In the genomic region with DNA sequence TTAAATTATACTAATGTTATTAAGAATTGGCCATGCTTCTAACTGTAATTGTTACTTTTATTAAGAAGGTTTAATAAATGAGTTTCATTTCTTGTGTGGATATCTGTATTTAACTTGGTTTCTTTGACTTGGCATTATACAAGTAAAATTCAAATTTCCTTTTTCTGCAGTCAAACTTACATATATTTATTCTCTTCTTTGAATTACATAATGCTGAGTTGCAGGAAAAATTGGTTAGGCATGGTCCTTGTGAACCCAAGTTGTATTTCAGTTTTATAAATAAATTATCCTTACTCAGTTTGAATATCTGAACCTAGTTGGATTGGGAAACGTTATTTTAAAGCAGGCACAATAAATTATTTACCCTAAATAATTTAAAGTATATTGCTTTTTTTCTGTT, we compare ENCODE assay signal across 19 cellular contexts. TPM values are rescaled to one million over a fixed set of nuclear protein-coding genes. Genes with fewer than 3 reads are reported as not detected.
DNase-seq lines count a peak whose midpoint lies in the region; ATAC-seq, FAIRE-seq and TF ChIP-seq lines count a peak whose summit lies in the region.
"Had no signal": no experiment of that assay in that cellular context is flagged by ENCODE, and none has a peak within 500 bp of the region (broad histone marks: within the 10 kb centered on the region; RNA-seq: fewer than 3 reads in every experiment).

No MANE protein-coding gene starts in this region.

- DNase-seq in HepG2 (ENCODE audit: low spot score): no peak
- DNase-seq in right lobe of liver: no peak
- no peak for DNase-seq in frontal cortex (ENCODE audit: low spot score in 2 of 2)
- DNase-seq in DMS 273 treated with DMSO at 0.1 percent for 48 hours (lab: John Stamatoyannopoulos, UW): no peak
- no peak for DNase-seq in activated naive CD4-positive, alpha-beta T cell treated with anti-CD3 and anti-CD28 coated beads, Interleukin-2, amount 50 U/mL, for 16 hours
- DNase-seq in NCI-H1694 treated with DMSO at 0.1 percent for 48 hours (lab: John Stamatoyannopoulos, UW): no peak
- DNase-seq: ACHN; CD4-positive, alpha-beta memory T cell; COR-L47; H7; KG1; MM.1S; NCI-H2029 treated with DMSO at 0.1 percent for 48 hours; NCI-H526 treated with DMSO at 0.1 percent for 48 hours; SHP77 treated with DMSO at 0.1 percent for 48 hours; SW 1271 had no signal

- TF ChIP-seq POLR2A in HepG2 (IDR thresholded peaks at IDR 0.05; ENCODE audit: insufficient read depth in 1 of 2, low read depth in 2 of 2, low read length in 2 of 2): no peak
- no peak for TF ChIP-seq POLR2A in right lobe of liver (IDR thresholded peaks at IDR 0.05)

- H3K27ac ChIP-seq in HepG2 (ENCODE audit: extremely low read length, insufficient read depth, low read length) (no peak overlapping the region), right lobe of liver (no peak overlapping the region), SU-DHL-6 (ENCODE audit: low read depth, low read length) (no peak overlapping the region)

- ATAC-seq in HepG2 (no peak), right lobe of liver (no peak)
- ATAC-seq: Panc1 had no signal

- intact Hi-C loops in HepG2 (cut with micrococcal nuclease; ENCODE audit: unreplicated experiment): no loop called here
- intact Hi-C loops in right lobe of liver (cut with DNase I): no loop called here

- POLR2A ChIA-PET in HepG2 (lab: Yijun Ruan, JAX): no interaction called here

- TF ChIP-seq RAD21 in HepG2 (CRISPR knock-in tag; IDR thresholded peaks at IDR 0.05): no peak

- FAIRE-seq in HepG2 (lab: Jason Lieb, UNC) (no peak), frontal cortex (lab: Jason Lieb, UNC) (peak; percentile 58)

- no peaks in the 10 kb centered on the region for H3K9me2 ChIP-seq in SU-DHL-6 (replicated peaks; ENCODE audit: insufficient read depth, low read length)

- H3K36me3 ChIP-seq in HepG2 (replicated peaks in 1 of 2; ENCODE audit: control insufficient read depth in 1 of 2, insufficient read depth in 2 of 2, low read length in 2 of 2): no peaks in the 10 kb centered on the region
- no peaks in the 10 kb centered on the region for H3K36me3 ChIP-seq in right lobe of liver
- no peaks in the 10 kb centered on the region for H3K36me3 ChIP-seq in SU-DHL-6 (ENCODE audit: low read length)

- H3K4me2 ChIP-seq in HepG2 (ENCODE audit: low read depth, low read length): no peak overlapping the region
- H3K4me2 ChIP-seq in SU-DHL-6 (ENCODE audit: low read depth, low read length, poor library complexity, severe bottlenecking): peak overlapping the region; percentile 14

- no peak overlapping the region for H2AFZ ChIP-seq in HepG2 (ENCODE audit: low read length)
- no peak overlapping the region for H2AFZ ChIP-seq in SU-DHL-6 (ENCODE audit: low read depth, low read length, severe bottlenecking)

- H3K79me2 ChIP-seq in HepG2 (ENCODE audit: insufficient read depth, low read length) (no peaks in the 10 kb centered on the region), SU-DHL-6 (ENCODE audit: insufficient read depth, low read length) (peaks cover 2% of the 10 kb centered on the region; the same call in 1 of the 2 replicates)

- WGBS in HepG2 (ENCODE audit: low lambda C conversion rate): 77% methylated on average over 1 of the region's 1 CpG
- 71% methylated on average over 1 of the region's 1 CpG for WGBS in right lobe of liver (ENCODE audit: insufficient coverage, low coverage, low lambda C conversion rate, missing lambda C conversion rate)

- BruUV-seq in HepG2 (replicated peaks; lab: Mats Ljungman, UMichigan): no TSS peak

- in situ Hi-C loops in HepG2 (cut with HindIII; ENCODE audit: extremely low pct_ligation_motif_present, low pct_unique_long_range_greater_than_20kb): no loop called here

- no peaks in the 10 kb centered on the region; the same call in 1 of the 2 replicates for H3F3A ChIP-seq in SU-DHL-6 (ENCODE audit: insufficient read depth)

- no peak overlapping the region for H3K4me3 ChIP-seq in HepG2 (replicated peaks in 1 of 3; ENCODE audit: insufficient read depth in 1 of 3, low read depth in 2 of 3, low read length in 3 of 3)
- no peak overlapping the region for H3K4me3 ChIP-seq in right lobe of liver
- no peak overlapping the region for H3K4me3 ChIP-seq in SU-DHL-6 (ENCODE audit: insufficient read depth, low read length, poor library complexity, severe bottlenecking)
- H3K4me3 ChIP-seq: BLaER1 had no signal

- H3K27me3 ChIP-seq in HepG2 (ENCODE audit: control insufficient read depth in 1 of 2, insufficient read depth in 2 of 2, low read length in 2 of 2) (no peaks in the 10 kb centered on the region), right lobe of liver (no peaks in the 10 kb centered on the region), SU-DHL-6 (ENCODE audit: low read length) (no peaks in the 10 kb centered on the region)
- H3K27me3 ChIP-seq: BLaER1 had no signal

- peaks cover 21% of the 10 kb centered on the region for H3K4me1 ChIP-seq in HepG2 (ENCODE audit: insufficient read depth, low read length)
- H3K4me1 ChIP-seq in right lobe of liver: peaks cover 0 to 23% (median 0%) of the 10 kb centered on the region in 4 donors

- no peak for TF ChIP-seq CTCF in HepG2 (CRISPR knock-in tag; IDR thresholded peaks at IDR 0.05)
- TF ChIP-seq CTCF in right lobe of liver (IDR thresholded peaks at IDR 0.05): no peak
- no peak for TF ChIP-seq CTCF in SU-DHL-6 (IDR thresholded peaks at IDR 0.05; ENCODE audit: insufficient read depth, low read length, poor library complexity, severe bottlenecking)

- TF ChIP-seq EP300 in HepG2 (IDR thresholded peaks at IDR 0.05; ENCODE audit: low read depth in 2 of 2, low read length in 2 of 2): no peak
- no peak for TF ChIP-seq EP300 in HepG2 (CRISPR knock-in tag; IDR thresholded peaks at IDR 0.05; ENCODE audit: borderline replicate concordance)

- H3K9ac ChIP-seq in HepG2 (ENCODE audit: insufficient read depth, low read depth, low read length): no peak overlapping the region
- no peak overlapping the region for H3K9ac ChIP-seq in SU-DHL-6 (ENCODE audit: low read length)
- H3K9ac ChIP-seq: BLaER1 had no signal

- H4K20me1 ChIP-seq in HepG2 (ENCODE audit: insufficient read depth, low read length) (no peaks in the 10 kb centered on the region), SU-DHL-6 (ENCODE audit: low read depth, low read length) (peaks cover 12% of the 10 kb centered on the region; the same call in 1 of the 2 replicates)

- H3K9me3 ChIP-seq in HepG2 (ENCODE audit: low read length) (no peaks in the 10 kb centered on the region), right lobe of liver (no peaks in the 10 kb centered on the region), SU-DHL-6 (ENCODE audit: insufficient read depth, low read length) (no peaks in the 10 kb centered on the region)

- CTCF ChIA-PET in HepG2 (lab: Yijun Ruan, JAX; ENCODE audit: low intra/inter-chr PET ratio, low total read pairs): no interaction called here

TF ChIP-seq in HepG2, 621 proteins besides CTCF, POLR2A, EP300 and RAD21 (continues in another document):
- TF ChIP-seq ZNF343 (CRISPR knock-in tag; IDR thresholded peaks at IDR 0.05) (no peak), BCL6 (CRISPR knock-in tag; IDR thresholded peaks at IDR 0.05) (no peak), MAFK (conservative IDR thresholded peaks at IDR 0.05 in 1 of 2, IDR thresholded peaks at IDR 0.05 in 1 of 2; ENCODE audit: low read length in 2 of 2) (peak; percentile 9 to 41; a peak in 2 of 4 replicates), MAFF (IDR thresholded peaks at IDR 0.05; ENCODE audit: low read depth, low read length) (0 out of 2 replicates have a peak, but pooled peaks have one; percentile 7), EEA1 (CRISPR knock-in tag; IDR thresholded peaks at IDR 0.05; ENCODE audit: borderline replicate concordance) (no peak), ESRRA (CRISPR knock-in tag; IDR thresholded peaks at IDR 0.05; ENCODE audit: low read depth) (no peak), MEIS1 (CRISPR knock-in tag; IDR thresholded peaks at IDR 0.05; ENCODE audit: borderline replicate concordance) (no peak), ZBTB7B (CRISPR knock-in tag; IDR thresholded peaks at IDR 0.05) (no peak), IRF1 (CRISPR knock-in tag; IDR thresholded peaks at IDR 0.05; ENCODE audit: low read depth) (no peak), KDM3A (CRISPR knock-in tag; IDR thresholded peaks at IDR 0.05; ENCODE audit: low read depth) (no peak), MTA1 (CRISPR knock-in tag; IDR thresholded peaks at IDR 0.05; ENCODE audit: borderline replicate concordance) (no peak), TOE1 (CRISPR knock-in tag; IDR thresholded peaks at IDR 0.05) (no peak)

RNA-seq across cellular contexts. Expression of gene NLK, which starts 54.8 kb away (rescaled TPM):
- total RNA-seq in HepG2 (2016; rRNA removed; fragmentation: Illumina TruSeq; extraction: Trizol) (13.2 and 13.4 TPM in 2 replicates), right lobe of liver (10 to 100 TPM in 3 of 6 experiments, 1 to 10 TPM in 3; 8.8 to 10.6 (median 9.9) TPM), frontal cortex (73.0 TPM)
- total RNA-seq in HepG2 (2016; cell fraction: cytosol; rRNA removed; fragmentation: Illumina TruSeq; extraction: Trizol; ENCODE audit: low read depth): 7.4 and 9.4 TPM in 2 replicates
- 12.7 and 13.0 TPM in 2 replicates for total RNA-seq in HepG2 (2016; cell fraction: insoluble cytoplasmic fraction; rRNA removed; fragmentation: Illumina TruSeq; extraction: Trizol)
- 11.4 and 13.2 TPM in 2 replicates for total RNA-seq in HepG2 (2016; cell fraction: membrane; rRNA removed; fragmentation: Illumina TruSeq; extraction: Trizol)
- total RNA-seq in HepG2 (2016; cell fraction: nucleus; rRNA removed; fragmentation: Illumina TruSeq; extraction: Trizol): 16.5 and 19.7 TPM in 2 replicates
- polyA plus RNA-seq in HepG2 (2011; rRNA removed): 14.6 and 17.6 TPM in 2 replicates
- polyA plus RNA-seq in HepG2 (2011; cell fraction: cytosol; rRNA removed): 6.0 and 9.4 TPM in 2 replicates
- polyA plus RNA-seq in HepG2 (2011; cell fraction: nucleus; rRNA removed): 10.5 and 11.7 TPM in 2 replicates
- polyA plus RNA-seq in HepG2 (2012): 6.7 and 7.4 TPM in 2 replicates
- 2.0 and 2.2 TPM in 2 replicates for polyA plus RNA-seq in HepG2 (2016; cell fraction: cytosol; fragmentation: Illumina TruSeq; extraction: Trizol; ENCODE audit: low read depth)
- 11.4 and 12.2 TPM in 2 replicates for polyA plus RNA-seq in HepG2 (2016; cell fraction: insoluble cytoplasmic fraction; fragmentation: Illumina TruSeq; extraction: Trizol; ENCODE audit: low read depth)
- 7.8 and 9.4 TPM in 2 replicates for polyA plus RNA-seq in HepG2 (2016; cell fraction: membrane; fragmentation: Illumina TruSeq; extraction: Trizol; ENCODE audit: low read depth)
- polyA plus RNA-seq in HepG2 (2016; cell fraction: nucleus; fragmentation: Illumina TruSeq; extraction: Trizol; ENCODE audit: insufficient read depth, low read depth): 14.4 and 16.1 TPM in 2 replicates
- 44.7 and 70.6 TPM in 2 replicates for polyA minus RNA-seq in HepG2 (2011; rRNA and poly(A)+ RNA removed; ENCODE audit: low replicate concordance)
- 9.5 and 12.5 TPM in 2 replicates for polyA minus RNA-seq in HepG2 (2011; cell fraction: cytosol; rRNA and poly(A)+ RNA removed)
- polyA minus RNA-seq in HepG2 (2011; cell fraction: nucleus; rRNA and poly(A)+ RNA removed): 49.2 and 50.1 TPM in 2 replicates
